8 cellular contexts compared by ENCODE assay signal in genomic region chr17:77331161-77331864, GRCh38.
DNase-seq lines count a peak whose midpoint lies in the region; TF ChIP-seq lines count a peak whose summit lies in the region.

No MANE protein-coding gene starts in this region.

- TF ChIP-seq CTCF in GM20000 (IDR thresholded peaks at IDR 0.05; ENCODE audit: extremely low read depth, missing control alignments), result peak; percentile 82
- TF ChIP-seq CTCF in endothelial cell (IDR thresholded peaks at IDR 0.05; ENCODE audit: unreplicated experiment), result peak; percentile 92

- H3K27me3 ChIP-seq in mononuclear cell (ENCODE audit: insufficient read depth, low read length), result no peaks in the 10 kb centered on the region

- DNase-seq in COR-L47 (lab: John Stamatoyannopoulos, UW) (peak; percentile 84), GM20000 (ENCODE audit: low spot score) (peak; percentile 85), HUDEP-2 (lab: John Stamatoyannopoulos, UW; ENCODE audit: unreplicated experiment in 76 of 76) (peak in 70 of 76 experiments; percentile 2 to 89 (median 66)), endothelial cell (ENCODE audit: low spot score) (peak; percentile 97)
- DNase-seq in NK-92 treated with Interleukin-12 subunit alpha and Interleukin-12 subunit beta, amount 100 ng/mL, for 24 hours (lab: John Stamatoyannopoulos, UW), result peak; percentile 92
- peak; percentile 76 to 100 (median 98) for DNase-seq in activated CD8-positive, alpha-beta memory T cell treated with anti-CD3 and anti-CD28 coated beads for 48 hours (ENCODE audit: low read depth in 2 of 3, low spot score in 2 of 3)
- DNase-seq in stimulated activated CD8-positive, alpha-beta memory T cell treated with anti-CD3 and anti-CD28 coated beads, Interleukin-4, amount 100 ng/mL, for 24 hours (ENCODE audit: low read depth), result peak; percentile 92

- H3K4me1 Mint-ChIP-seq in endothelial cell (ENCODE audit: unreplicated experiment), result peaks cover 19% of the 10 kb centered on the region

- H3K4me3 ChIP-seq in mononuclear cell (ENCODE audit: low read length), result peak overlapping the region; percentile 8

- peak overlapping the region; percentile 13 for H3K27ac Mint-ChIP-seq in endothelial cell (ENCODE audit: unreplicated experiment)

- no peaks in the 10 kb centered on the region for H3K9me3 Mint-ChIP-seq in endothelial cell (ENCODE audit: unreplicated experiment)

- no peaks in the 10 kb centered on the region for H3K36me3 Mint-ChIP-seq in endothelial cell (ENCODE audit: low read depth, unreplicated experiment)

- no peaks in the 10 kb centered on the region for H3K9me3 ChIP-seq in mononuclear cell (ENCODE audit: low read depth, low read length)

- H3K4me1 ChIP-seq in mononuclear cell (ENCODE audit: insufficient read depth, low read length), result peaks cover 44% of the 10 kb centered on the region

- H3K4me3 Mint-ChIP-seq in endothelial cell (ENCODE audit: unreplicated experiment), result no peak overlapping the region

- H3K27me3 Mint-ChIP-seq in endothelial cell (ENCODE audit: unreplicated experiment), result peaks cover 1% of the 10 kb centered on the region

Comparison
In these comparisons a context has a peak if more than half of its experiments do, and no peak if none do; other contexts are left out.
1. Peak in every context shown above with its lines: DNase-seq and H3K4me3 ChIP-seq.